27 cellular contexts compared by ENCODE assay signal in genomic region chr19:9295411-9295849, GRCh38. TPM values are rescaled to one million over a fixed set of nuclear protein-coding genes. Genes with fewer than 3 reads are reported as not detected.
DNase-seq lines count a peak whose midpoint lies in the region; ATAC-seq and TF ChIP-seq lines count a peak whose summit lies in the region.
"Had no signal": no experiment of that assay in that cellular context is flagged by ENCODE, and none has a peak within 500 bp of the region (broad histone marks: within the 10 kb centered on the region; RNA-seq: fewer than 3 reads in every experiment).

No MANE protein-coding gene starts in this region.

- no peaks in the 10 kb centered on the region for H3K27me3 ChIP-seq in CD8-positive, alpha-beta T cell (ENCODE audit: insufficient read depth, low read length)
- H3K27me3 ChIP-seq in duodenal mucosa (ENCODE audit: control insufficient read depth in 1 of 2, insufficient read depth in 2 of 2, low read length in 2 of 2) (no peaks in the 10 kb centered on the region), muscle layer of colon (ENCODE audit: control insufficient read depth in 1 of 2, insufficient read depth in 2 of 2, low read length in 2 of 2) (no peaks in the 10 kb centered on the region)
- H3K27me3 ChIP-seq: adrenal gland, vagina had no signal

- CTCF ChIA-PET in CD8-positive, alpha-beta T cell (lab: Charles Lee): interaction anchor here (1.4 kb wide), 1 partner anchor 139 kb away, joined by 3 read pairs; no protein-coding TSS in a partner anchor

- no peaks in the 10 kb centered on the region for H3K27me3 Mint-ChIP-seq in CD8-positive, alpha-beta T cell (ENCODE audit: low read depth)
- H3K27me3 Mint-ChIP-seq in T-helper 2 cell treated with Interferon-gamma antibody and Interleukin-4, amounts not matched to agents 5 μg/mL and 100 μg/mL, for 36 hours (ENCODE audit: low read depth): no peaks in the 10 kb centered on the region
- H3K27me3 Mint-ChIP-seq: activated CD4-positive, alpha-beta T cell treated with anti-CD3 and anti-CD28 coated beads for 36 hours; activated T-cell treated with anti-CD3 and anti-CD28 coated beads, Interleukin-2, amount 50 U/mL, for 24 hours had no signal

- no peak overlapping the region for H3K27ac Mint-ChIP-seq in CD8-positive, alpha-beta T cell
- H3K27ac Mint-ChIP-seq in T-helper 2 cell treated with Interferon-gamma antibody and Interleukin-4, amounts not matched to agents 5 μg/mL and 100 μg/mL, for 36 hours: no peak overlapping the region
- H3K27ac Mint-ChIP-seq: activated CD4-positive, alpha-beta T cell treated with anti-CD3 and anti-CD28 coated beads for 36 hours; activated T-cell treated with anti-CD3 and anti-CD28 coated beads, Interleukin-2, amount 50 U/mL, for 24 hours had no signal

- H3K4me3 ChIP-seq in CD8-positive, alpha-beta T cell (ENCODE audit: low read depth, low read length): peak overlapping the region; percentile 18
- H3K4me3 ChIP-seq in duodenal mucosa (ENCODE audit: low read depth in 1 of 2, low read length in 2 of 2) (peak overlapping the region; percentile 27 to 34), muscle layer of colon (ENCODE audit: low read depth in 1 of 2, low read length in 2 of 2) (peak overlapping the region; percentile 18 to 25)
- H3K4me3 ChIP-seq: smooth muscle cell, vagina had no signal

- intact Hi-C loops in CD8-positive, alpha-beta T cell (cut with DNase I, micrococcal nuclease): loop anchor here (5.0 to 10.0 kb wide), 2 partner anchors 37 to 49 kb away; no protein-coding TSS in a partner anchor

- peaks cover 89% of the 10 kb centered on the region for H3K36me3 Mint-ChIP-seq in CD8-positive, alpha-beta T cell
- H3K36me3 Mint-ChIP-seq in T-helper 2 cell treated with Interferon-gamma antibody and Interleukin-4, amounts not matched to agents 5 μg/mL and 100 μg/mL, for 36 hours (ENCODE audit: low read depth): peaks cover 68% of the 10 kb centered on the region

- H3K4me1 Mint-ChIP-seq in CD8-positive, alpha-beta T cell (ENCODE audit: low read depth): peaks cover 7% of the 10 kb centered on the region
- H3K4me1 Mint-ChIP-seq in T-helper 2 cell treated with Interferon-gamma antibody and Interleukin-4, amounts not matched to agents 5 μg/mL and 100 μg/mL, for 36 hours (ENCODE audit: low read depth): no peaks in the 10 kb centered on the region
- H3K4me1 Mint-ChIP-seq: activated CD4-positive, alpha-beta T cell treated with anti-CD3 and anti-CD28 coated beads for 36 hours had no signal

- H3K9me3 ChIP-seq in CD8-positive, alpha-beta T cell (ENCODE audit: low read length): peaks cover 59% of the 10 kb centered on the region
- H3K9me3 ChIP-seq in duodenal mucosa (ENCODE audit: control insufficient read depth in 1 of 2, low read length in 2 of 2) (peaks cover 51 to 81% of the 10 kb centered on the region in 2 donors), muscle layer of colon (ENCODE audit: low read length) (peaks cover 81% of the 10 kb centered on the region)

- no peak for TF ChIP-seq CTCF in CD8-positive, alpha-beta T cell (IDR thresholded peaks at IDR 0.05)
- no peak for TF ChIP-seq CTCF in omental fat pad (IDR thresholded peaks at IDR 0.05)

- no peak overlapping the region for H3K9ac ChIP-seq in duodenal mucosa (ENCODE audit: low read depth in 1 of 2, low read length in 2 of 2)
- no peak overlapping the region for H3K9ac ChIP-seq in muscle layer of colon (ENCODE audit: low read length)

- H3K4me1 ChIP-seq in CD8-positive, alpha-beta T cell (ENCODE audit: insufficient read depth, low read length): no peaks in the 10 kb centered on the region
- H3K4me1 ChIP-seq in duodenal mucosa (ENCODE audit: control insufficient read depth in 1 of 2, insufficient read depth in 2 of 2, low read length in 2 of 2) (no peaks in the 10 kb centered on the region), muscle layer of colon (ENCODE audit: insufficient read depth, low read length) (no peaks in the 10 kb centered on the region)
- H3K4me1 ChIP-seq: adrenal gland, vagina had no signal

- POLR2A ChIA-PET in CD8-positive, alpha-beta T cell (lab: Charles Lee): interaction anchor here (1.0 kb wide), 1 partner anchor 140 kb away, joined by 3 read pairs; the partner anchor contains the start of gene ZNF266

- no peak for ATAC-seq in CD8-positive, alpha-beta T cell
- ATAC-seq in omental fat pad (ENCODE audit: low FRiP score): no peak
- ATAC-seq in stimulated activated naive CD8-positive, alpha-beta T cell treated with anti-CD3 and anti-CD28 coated beads, Interleukin-15, Interleukin-2, amounts not matched to agents 100 U/mL and 50 U/mL, for 24 hours: no peak
- ATAC-seq: activated CD4-positive, alpha-beta T cell treated with anti-CD3 and anti-CD28 coated beads for 36 hours had no signal

- no peak overlapping the region for H3K4me3 Mint-ChIP-seq in CD8-positive, alpha-beta T cell
- no peak overlapping the region for H3K4me3 Mint-ChIP-seq in T-helper 2 cell treated with Interferon-gamma antibody and Interleukin-4, amounts not matched to agents 5 μg/mL and 100 μg/mL, for 36 hours
- H3K4me3 Mint-ChIP-seq: activated CD4-positive, alpha-beta T cell treated with anti-CD3 and anti-CD28 coated beads for 36 hours; activated T-cell treated with anti-CD3 and anti-CD28 coated beads, Interleukin-2, amount 50 U/mL, for 24 hours had no signal

- H3K27ac ChIP-seq in CD8-positive, alpha-beta T cell (ENCODE audit: low read depth, low read length): no peak overlapping the region
- no peak overlapping the region for H3K27ac ChIP-seq in duodenal mucosa (ENCODE audit: low read depth, low read length)
- H3K27ac ChIP-seq in muscle layer of colon (ENCODE audit: low read depth, low read length): no peak overlapping the region
- H3K27ac ChIP-seq: adrenal gland, C4-2B, vagina had no signal

- DNase-seq in CD8-positive, alpha-beta T cell: no peak
- peak; percentile 13 for DNase-seq in M059J (ENCODE audit: low read depth)
- DNase-seq in omental fat pad (ENCODE audit: low spot score): no peak
- DNase-seq in T-helper 2 cell treated with Interferon-gamma antibody and Interleukin-4, amounts not matched to agents 5 μg/mL and 100 μg/mL, for 36 hours (ENCODE audit: low spot score): no peak
- no peak for DNase-seq in stimulated activated naive CD8-positive, alpha-beta T cell treated with anti-CD3 and anti-CD28 coated beads, Interleukin-15, Interleukin-2, amounts not matched to agents 100 U/mL and 50 U/mL, for 24 hours
- DNase-seq in activated CD4-positive, CD25-positive, alpha-beta regulatory T cell treated with anti-CD3 and anti-CD28 coated beads, Interleukin-2, amount 50 U/mL, for 72 hours: no peak
- DNase-seq: activated CD4-positive, alpha-beta T cell treated with anti-CD3 and anti-CD28 coated beads for 36 hours; activated gamma-delta T cell treated with Interleukin-2 at 50 U/mL for 16 hours; activated T-cell treated with anti-CD3 and anti-CD28 coated beads, Interleukin-2, amount 50 U/mL, for 24 hours; adrenal gland; Kasumi-1; kidney glomerular epithelial cell; NCI-H1694; NCI-H2171; NCI-H524; nucleus accumbens had no signal

- peaks cover 45% of the 10 kb centered on the region for H3K36me3 ChIP-seq in CD8-positive, alpha-beta T cell (ENCODE audit: insufficient read depth, low read length)
- peaks cover 45 to 51% of the 10 kb centered on the region in 2 donors for H3K36me3 ChIP-seq in duodenal mucosa (ENCODE audit: control insufficient read depth in 1 of 2, insufficient read depth in 2 of 2, low read length in 2 of 2)
- peaks cover 50% of the 10 kb centered on the region for H3K36me3 ChIP-seq in muscle layer of colon (ENCODE audit: insufficient read depth, low read length)

- peaks cover 50% of the 10 kb centered on the region for H3K9me3 Mint-ChIP-seq in CD8-positive, alpha-beta T cell
- peaks cover 74% of the 10 kb centered on the region for H3K9me3 Mint-ChIP-seq in T-helper 2 cell treated with Interferon-gamma antibody and Interleukin-4, amounts not matched to agents 5 μg/mL and 100 μg/mL, for 36 hours

RNA-seq across cellular contexts. Expression of gene ZNF699, which starts 14.2 kb away (rescaled TPM):
- 10 to 100 TPM; 15.1 to 16.0 TPM for total RNA-seq in CD8-positive, alpha-beta T cell
- 5.9 and 18.5 TPM in 2 replicates for total RNA-seq in M059J (2014; rRNA removed; shearing (Covaris generic))
- 10 to 100 TPM in 1 of 4 donors, 1 to 10 TPM in 3; 3.7 to 12.9 (median 7.2) TPM for total RNA-seq in omental fat pad

RNA-seq across cellular contexts. Expression of gene ZNF559, which starts 28.5 kb away (rescaled TPM):
- 1 to 10 TPM; 4.0 to 4.5 TPM for total RNA-seq in CD8-positive, alpha-beta T cell
- total RNA-seq in M059J (2014; rRNA removed; shearing (Covaris generic)): 7.0 and 13.5 TPM in 2 replicates
- 10 to 100 TPM in 3 of 4 donors, 1 to 10 TPM in 1; 7.8 to 33.6 (median 11.5) TPM for total RNA-seq in omental fat pad

RNA-seq across cellular contexts. Expression of gene OR7E24, which starts 44.7 kb away (rescaled TPM):
- not detected for total RNA-seq in CD8-positive, alpha-beta T cell
- not detected in 2 replicates for total RNA-seq in M059J (2014; rRNA removed; shearing (Covaris generic))
- total RNA-seq in omental fat pad: not detected
- total RNA-seq: activated CD4-positive, alpha-beta T cell treated with anti-CD3 and anti-CD28 coated beads for 36 hours; activated CD8-positive, alpha-beta memory T cell treated with anti-CD3 and anti-CD28 coated beads for 36 hours; adrenal gland; fibroblast of lung; glomerular endothelial cell; lung microvascular endothelial cell; myocyte; smooth muscle cell; temporal lobe; vagina had no signal
